Comparison of ENCODE assay signal across 17 cellular contexts in the genomic region with DNA sequence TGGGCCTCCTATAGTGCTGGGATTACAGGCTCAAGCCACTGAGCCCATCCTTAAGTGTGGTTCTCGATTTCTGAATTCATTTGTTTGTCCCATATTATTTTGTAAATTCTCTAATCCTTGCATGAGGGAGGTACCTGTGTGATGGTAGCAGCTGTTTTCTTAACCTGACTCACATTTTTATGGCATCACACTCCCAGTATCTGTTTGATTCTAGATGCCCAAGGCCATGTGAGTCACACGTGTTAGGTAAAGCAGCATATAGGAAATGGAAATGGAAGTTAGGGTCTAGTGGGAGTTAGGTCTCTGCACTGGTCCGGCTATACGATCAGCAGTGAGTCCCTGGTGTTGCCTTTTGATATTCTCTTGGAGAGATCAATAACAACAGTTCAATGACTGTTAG.
"Had no signal": no experiment of that assay in that cellular context is flagged by ENCODE, and none has a peak within 500 bp of the region (broad histone marks: within the 10 kb centered on the region; RNA-seq: fewer than 3 reads in every experiment).

No MANE protein-coding gene starts in this region.

- H3K27ac ChIP-seq: dorsolateral prefrontal cortex, esophagus squamous epithelium, ovary, sigmoid colon, thoracic aorta had no signal

- H3K9me3 Mint-ChIP-seq: activated CD8-positive, alpha-beta T cell treated with anti-CD3 and anti-CD28 coated beads for 36 hours; activated naive CD4-positive, alpha-beta T cell treated with anti-CD3 and anti-CD28 coated beads for 36 hours; activated naive CD8-positive, alpha-beta T cell treated with anti-CD3 and anti-CD28 coated beads, Interleukin-2, amount 50 U/mL, for 24 hours; neural crest cell; stimulated activated effector memory CD8-positive, alpha-beta T cell treated with anti-CD3 and anti-CD28 coated beads, Interleukin-12 subunit alpha, Interleukin-12 subunit beta, amount 100 ng/mL, for 72 hours had no signal

- H3K36me3 ChIP-seq: ovary had no signal

- H3K27me3 ChIP-seq: dorsolateral prefrontal cortex, esophagus squamous epithelium, ovary, sigmoid colon had no signal

- DNase-seq: activated CD4-positive, alpha-beta T cell treated with anti-CD3 and anti-CD28 coated beads for 4 hours; activated CD8-positive, alpha-beta memory T cell treated with anti-CD3 and anti-CD28 coated beads, Interleukin-2, amount 50 U/mL, for 4 hours; activated CD8-positive, alpha-beta T cell treated with anti-CD3 and anti-CD28 coated beads for 36 hours; activated naive CD4-positive, alpha-beta T cell treated with anti-CD3 and anti-CD28 coated beads for 36 hours; activated naive CD8-positive, alpha-beta T cell treated with anti-CD3 and anti-CD28 coated beads, Interleukin-2, amount 50 U/mL, for 24 hours; dorsolateral prefrontal cortex; esophagus squamous epithelium; hypothalamus; kidney glomerular epithelial cell; midbrain; ovary; sigmoid colon; stimulated activated CD4-positive, alpha-beta T cell treated with anti-CD3 and anti-CD28 coated beads, Interleukin-2, amount 100 ng/mL, for 24 hours; T-helper 2 cell had no signal

- ATAC-seq: activated CD8-positive, alpha-beta T cell treated with anti-CD3 and anti-CD28 coated beads for 36 hours; activated naive CD8-positive, alpha-beta T cell treated with anti-CD3 and anti-CD28 coated beads, Interleukin-2, amount 50 U/mL, for 24 hours; stimulated activated effector memory CD8-positive, alpha-beta T cell treated with anti-CD3 and anti-CD28 coated beads, Interleukin-12 subunit alpha, Interleukin-12 subunit beta, amount 100 ng/mL, for 72 hours had no signal

- H3K4me3 Mint-ChIP-seq: activated CD8-positive, alpha-beta T cell treated with anti-CD3 and anti-CD28 coated beads for 36 hours; activated naive CD4-positive, alpha-beta T cell treated with anti-CD3 and anti-CD28 coated beads for 36 hours; activated naive CD8-positive, alpha-beta T cell treated with anti-CD3 and anti-CD28 coated beads, Interleukin-2, amount 50 U/mL, for 24 hours; neural crest cell; stimulated activated effector memory CD8-positive, alpha-beta T cell treated with anti-CD3 and anti-CD28 coated beads, Interleukin-12 subunit alpha, Interleukin-12 subunit beta, amount 100 ng/mL, for 72 hours had no signal

- H3K4me3 ChIP-seq: dorsolateral prefrontal cortex, esophagus squamous epithelium, ovary, sigmoid colon, thoracic aorta had no signal

- H3K27me3 Mint-ChIP-seq: activated CD8-positive, alpha-beta T cell treated with anti-CD3 and anti-CD28 coated beads for 36 hours; activated naive CD8-positive, alpha-beta T cell treated with anti-CD3 and anti-CD28 coated beads, Interleukin-2, amount 50 U/mL, for 24 hours had no signal

- H3K9me3 ChIP-seq: esophagus squamous epithelium, ovary, sigmoid colon, thoracic aorta had no signal

- H3K27ac Mint-ChIP-seq: activated CD8-positive, alpha-beta T cell treated with anti-CD3 and anti-CD28 coated beads for 36 hours; activated naive CD4-positive, alpha-beta T cell treated with anti-CD3 and anti-CD28 coated beads for 36 hours; activated naive CD8-positive, alpha-beta T cell treated with anti-CD3 and anti-CD28 coated beads, Interleukin-2, amount 50 U/mL, for 24 hours; stimulated activated effector memory CD8-positive, alpha-beta T cell treated with anti-CD3 and anti-CD28 coated beads, Interleukin-12 subunit alpha, Interleukin-12 subunit beta, amount 100 ng/mL, for 72 hours had no signal
